ENCODE assay signal across 8 cellular contexts in genomic region chr17:83109793-83110645, GRCh38. TPM values are rescaled to one million over a fixed set of nuclear protein-coding genes. Genes with fewer than 3 reads are reported as not detected.
DNase-seq lines count a peak whose midpoint lies in the region; ATAC-seq lines count a peak whose summit lies in the region.

No MANE protein-coding gene starts in this region.

- peaks cover 9% of the 10 kb centered on the region for H3K27me3 Mint-ChIP-seq in activated T-helper 1 cell treated with anti-CD3 and anti-CD28 coated beads, Interleukin-12 subunit alpha, Interleukin-12 subunit beta, Interleukin-2, Interleukin-4 antibody, amounts not matched to agents 30 ng/mL and 10 ng/mL and 1 ng/mL, durations not matched to agents 14 hours and 24 hours and 36 hours (ENCODE audit: insufficient read depth)
- peaks cover 3% of the 10 kb centered on the region for H3K27me3 Mint-ChIP-seq in activated T-helper 2 cell treated with anti-CD3 and anti-CD28 coated beads, Interferon-gamma antibody, Interleukin-2, Interleukin-4, amounts not matched to agents 10 μg/mL and 5 μg/mL and 100 μg/mL, durations not matched to agents 14 hours and 24 hours and 36 hours (ENCODE audit: low read depth)

- intact Hi-C loops in cardiac septum (cut with DNase I): no loop called here
- intact Hi-C loops in activated T-helper 1 cell treated with anti-CD3 and anti-CD28 coated beads, Interleukin-12 subunit alpha, Interleukin-12 subunit beta, Interleukin-2, Interleukin-4 antibody, amounts not matched to agents 30 ng/mL and 10 ng/mL and 1 ng/mL, durations not matched to agents 14 hours and 24 hours and 36 hours (cut with micrococcal nuclease): no loop called here
- intact Hi-C loops in activated T-helper 2 cell treated with anti-CD3 and anti-CD28 coated beads, Interferon-gamma antibody, Interleukin-2, Interleukin-4, amounts not matched to agents 10 μg/mL and 5 μg/mL and 100 μg/mL, durations not matched to agents 14 hours and 24 hours and 36 hours (cut with micrococcal nuclease): no loop called here

- peaks cover 0 to 5% (median 0%) of the 10 kb centered on the region in 3 donors for H3K9me3 ChIP-seq in skeletal muscle tissue (ENCODE audit: control insufficient read depth in 3 of 3, low read length in 3 of 3)

- no peaks in the 10 kb centered on the region for H3K4me1 Mint-ChIP-seq in activated T-helper 1 cell treated with anti-CD3 and anti-CD28 coated beads, Interleukin-12 subunit alpha, Interleukin-12 subunit beta, Interleukin-2, Interleukin-4 antibody, amounts not matched to agents 30 ng/mL and 10 ng/mL and 1 ng/mL, durations not matched to agents 14 hours and 24 hours and 36 hours (ENCODE audit: low read depth)
- H3K4me1 Mint-ChIP-seq in activated T-helper 2 cell treated with anti-CD3 and anti-CD28 coated beads, Interferon-gamma antibody, Interleukin-2, Interleukin-4, amounts not matched to agents 10 μg/mL and 5 μg/mL and 100 μg/mL, durations not matched to agents 14 hours and 24 hours and 36 hours (ENCODE audit: low read depth): no peaks in the 10 kb centered on the region

- peaks cover 41 to 70% (median 51%) of the 10 kb centered on the region in 3 donors for H3K27me3 ChIP-seq in skeletal muscle tissue (ENCODE audit: control insufficient read depth in 3 of 3, insufficient read depth in 3 of 3, low read length in 3 of 3)

- H3K36me3 ChIP-seq in skeletal muscle tissue (ENCODE audit: control insufficient read depth in 3 of 3, insufficient read depth in 3 of 3, low read length in 3 of 3): no peaks in the 10 kb centered on the region

- no peak for ATAC-seq in HG03108 (IDR thresholded peaks at IDR 0.05; ENCODE audit: unreplicated experiment)

- no peak overlapping the region for H3K27ac Mint-ChIP-seq in activated T-helper 1 cell treated with anti-CD3 and anti-CD28 coated beads, Interleukin-12 subunit alpha, Interleukin-12 subunit beta, Interleukin-2, Interleukin-4 antibody, amounts not matched to agents 30 ng/mL and 10 ng/mL and 1 ng/mL, durations not matched to agents 14 hours and 24 hours and 36 hours
- H3K27ac Mint-ChIP-seq in activated T-helper 2 cell treated with anti-CD3 and anti-CD28 coated beads, Interferon-gamma antibody, Interleukin-2, Interleukin-4, amounts not matched to agents 10 μg/mL and 5 μg/mL and 100 μg/mL, durations not matched to agents 14 hours and 24 hours and 36 hours: no peak overlapping the region

- H3K4me1 ChIP-seq in skeletal muscle tissue (ENCODE audit: control insufficient read depth in 3 of 3, insufficient read depth in 3 of 3, low read length in 3 of 3): peaks cover 15 to 18% (median 16%) of the 10 kb centered on the region in 3 donors

- H3K9me3 Mint-ChIP-seq in activated T-helper 1 cell treated with anti-CD3 and anti-CD28 coated beads, Interleukin-12 subunit alpha, Interleukin-12 subunit beta, Interleukin-2, Interleukin-4 antibody, amounts not matched to agents 30 ng/mL and 10 ng/mL and 1 ng/mL, durations not matched to agents 14 hours and 24 hours and 36 hours: no peaks in the 10 kb centered on the region
- no peaks in the 10 kb centered on the region for H3K9me3 Mint-ChIP-seq in activated T-helper 2 cell treated with anti-CD3 and anti-CD28 coated beads, Interferon-gamma antibody, Interleukin-2, Interleukin-4, amounts not matched to agents 10 μg/mL and 5 μg/mL and 100 μg/mL, durations not matched to agents 14 hours and 24 hours and 36 hours

- H3K9ac ChIP-seq in skeletal muscle tissue (ENCODE audit: low read depth in 1 of 3, low read length in 3 of 3): peak overlapping the region in 2 of 3 donors; percentile 25 to 38

- no peaks in the 10 kb centered on the region for H3K36me3 Mint-ChIP-seq in activated T-helper 1 cell treated with anti-CD3 and anti-CD28 coated beads, Interleukin-12 subunit alpha, Interleukin-12 subunit beta, Interleukin-2, Interleukin-4 antibody, amounts not matched to agents 30 ng/mL and 10 ng/mL and 1 ng/mL, durations not matched to agents 14 hours and 24 hours and 36 hours (ENCODE audit: low read depth)
- no peaks in the 10 kb centered on the region for H3K36me3 Mint-ChIP-seq in activated T-helper 2 cell treated with anti-CD3 and anti-CD28 coated beads, Interferon-gamma antibody, Interleukin-2, Interleukin-4, amounts not matched to agents 10 μg/mL and 5 μg/mL and 100 μg/mL, durations not matched to agents 14 hours and 24 hours and 36 hours (ENCODE audit: low read depth)

- no peak overlapping the region for H3K27ac ChIP-seq in skeletal muscle tissue (ENCODE audit: low read depth, low read length)

- H3K4me3 ChIP-seq in skeletal muscle tissue (ENCODE audit: low read length in 3 of 3): peak overlapping the region in 2 of 3 donors; percentile 29 to 32

- no peak overlapping the region for H3K4me3 Mint-ChIP-seq in activated T-helper 1 cell treated with anti-CD3 and anti-CD28 coated beads, Interleukin-12 subunit alpha, Interleukin-12 subunit beta, Interleukin-2, Interleukin-4 antibody, amounts not matched to agents 30 ng/mL and 10 ng/mL and 1 ng/mL, durations not matched to agents 14 hours and 24 hours and 36 hours
- H3K4me3 Mint-ChIP-seq in activated T-helper 2 cell treated with anti-CD3 and anti-CD28 coated beads, Interferon-gamma antibody, Interleukin-2, Interleukin-4, amounts not matched to agents 10 μg/mL and 5 μg/mL and 100 μg/mL, durations not matched to agents 14 hours and 24 hours and 36 hours (ENCODE audit: low read depth): no peak overlapping the region

- peak; percentile 99 for DNase-seq in H4 (ENCODE audit: low spot score)
- peak; percentile 84 for DNase-seq in SW480 (ENCODE audit: low spot score)
- peak; percentile 88 for DNase-seq in cardiac septum (ENCODE audit: low spot score)
- DNase-seq in stimulated activated CD4-positive, alpha-beta T cell treated with anti-CD3 and anti-CD28 coated beads, Interleukin-2, amount 100 ng/mL, for 48 hours: no peak
- DNase-seq in activated T-helper 1 cell treated with anti-CD3 and anti-CD28 coated beads, Interleukin-12 subunit alpha, Interleukin-12 subunit beta, Interleukin-2, Interleukin-4 antibody, amounts not matched to agents 30 ng/mL and 10 ng/mL and 1 ng/mL, durations not matched to agents 14 hours and 24 hours and 36 hours (ENCODE audit: low spot score): no peak
- DNase-seq in activated T-helper 2 cell treated with anti-CD3 and anti-CD28 coated beads, Interferon-gamma antibody, Interleukin-2, Interleukin-4, amounts not matched to agents 10 μg/mL and 5 μg/mL and 100 μg/mL, durations not matched to agents 14 hours and 24 hours and 36 hours (ENCODE audit: low spot score): no peak

RNA-seq across cellular contexts. Expression of gene METRNL, which starts 30.6 kb away (rescaled TPM):
- 36.6 and 47.8 TPM in 2 replicates for total RNA-seq in H4 (2014; rRNA removed; shearing (Covaris generic))
- total RNA-seq in cardiac septum (104 TPM), skeletal muscle tissue (31.3 TPM)
- total RNA-seq in activated T-helper 1 cell treated with anti-CD3 and anti-CD28 coated beads, Interleukin-12 subunit alpha, Interleukin-12 subunit beta, Interleukin-2, Interleukin-4 antibody, amounts not matched to agents 30 ng/mL and 10 ng/mL and 1 ng/mL, durations not matched to agents 14 hours and 24 hours and 36 hours: 31.1 and 31.4 TPM in 2 replicates
- total RNA-seq in activated T-helper 2 cell treated with anti-CD3 and anti-CD28 coated beads, Interferon-gamma antibody, Interleukin-2, Interleukin-4, amounts not matched to agents 10 μg/mL and 5 μg/mL and 100 μg/mL, durations not matched to agents 14 hours and 24 hours and 36 hours: 71.0 and 74.7 TPM in 2 replicates

Comparison
In these comparisons a context has a peak if more than half of its experiments do, and no peak if none do; other contexts are left out.
1. DNase-seq: peak in H4 (single experiment), SW480 (single experiment) and cardiac septum (single experiment); none in stimulated activated CD4-positive, alpha-beta T cell treated with anti-CD3 and anti-CD28 coated beads, Interleukin-2, amount 100 ng/mL, for 48 hours (0 of 2), activated T-helper 1 cell treated with anti-CD3 and anti-CD28 coated beads, Interleukin-12 subunit alpha, Interleukin-12 subunit beta, Interleukin-2, Interleukin-4 antibody, amounts not matched to agents 30 ng/mL and 10 ng/mL and 1 ng/mL, durations not matched to agents 14 hours and 24 hours and 36 hours (single experiment) and activated T-helper 2 cell treated with anti-CD3 and anti-CD28 coated beads, Interferon-gamma antibody, Interleukin-2, Interleukin-4, amounts not matched to agents 10 μg/mL and 5 μg/mL and 100 μg/mL, durations not matched to agents 14 hours and 24 hours and 36 hours (single experiment).